16 cellular contexts compared by ENCODE assay signal in the genomic region with DNA sequence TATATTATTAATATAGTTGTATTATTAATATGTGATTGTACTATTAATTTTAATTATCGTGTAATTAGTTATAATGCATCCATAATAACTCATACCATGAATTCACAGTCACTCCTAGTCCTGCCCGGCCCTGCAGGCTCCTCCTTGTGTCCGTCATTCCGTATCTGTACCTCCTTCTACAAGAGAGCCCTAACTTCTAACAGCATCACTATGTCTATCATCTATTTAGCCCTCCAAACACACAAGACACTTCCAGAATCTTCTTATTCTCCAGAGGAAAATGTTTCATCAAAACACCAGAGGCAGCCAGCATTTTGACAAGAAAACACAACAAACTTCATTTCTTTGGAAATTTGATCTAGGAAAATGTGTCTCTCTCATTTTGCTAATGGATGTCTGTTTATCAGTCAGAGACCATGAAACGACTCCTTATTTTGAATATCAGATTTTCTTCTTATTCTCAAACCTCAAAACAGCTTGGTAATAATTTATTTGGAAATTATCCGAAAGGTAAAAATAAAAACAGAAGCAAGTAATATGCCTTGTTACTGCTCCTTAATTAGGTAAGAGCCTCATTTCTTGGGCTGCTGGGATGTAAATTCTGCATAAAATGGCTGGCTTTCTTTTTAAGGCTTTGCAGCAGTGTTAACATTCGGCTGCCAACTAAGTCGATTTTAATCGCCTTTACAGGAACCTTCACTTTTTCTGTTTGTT. TPM values are rescaled to one million over a fixed set of nuclear protein-coding genes. Genes with fewer than 3 reads are reported as not detected.
DNase-seq lines count a peak whose midpoint lies in the region; ATAC-seq, FAIRE-seq and TF ChIP-seq lines count a peak whose summit lies in the region.
"Had no signal": no experiment of that assay in that cellular context is flagged by ENCODE, and none has a peak within 500 bp of the region (broad histone marks: within the 10 kb centered on the region; RNA-seq: fewer than 3 reads in every experiment).

No MANE protein-coding gene starts in this region.

- H3K27ac ChIP-seq in left ventricle myocardium inferior (replicated peaks) = no peak overlapping the region
- H3K27ac ChIP-seq in heart right ventricle = no peak overlapping the region
- peak overlapping the region in 2 of 4 donors; percentile 39 to 44 for H3K27ac ChIP-seq in esophagus muscularis mucosa (replicated peaks in 1 of 4)
- no peak overlapping the region for H3K27ac ChIP-seq in osteoblast (ENCODE audit: low read depth, low read length)
- H3K27ac ChIP-seq in HepG2 (ENCODE audit: extremely low read length, insufficient read depth, low read length) = no peak overlapping the region
- H3K27ac ChIP-seq: 22Rv1 had no signal

- POLR2A ChIA-PET in HepG2 (lab: Yijun Ruan, JAX) = no interaction called here

- in situ Hi-C loops in HepG2 (cut with HindIII; ENCODE audit: extremely low pct_ligation_motif_present, low pct_unique_long_range_greater_than_20kb) = no loop called here

- H3K36me3 ChIP-seq in left ventricle myocardium inferior (no peaks in the 10 kb centered on the region), heart right ventricle (no peaks in the 10 kb centered on the region), esophagus muscularis mucosa (no peaks in the 10 kb centered on the region), osteoblast (ENCODE audit: insufficient read depth, low read length) (no peaks in the 10 kb centered on the region), HepG2 (replicated peaks in 1 of 2; ENCODE audit: control insufficient read depth in 1 of 2, insufficient read depth in 2 of 2, low read length in 2 of 2) (no peaks in the 10 kb centered on the region)

- H3K4me2 ChIP-seq in osteoblast (ENCODE audit: insufficient read depth, low read length) = peak overlapping the region; percentile 59
- no peak overlapping the region for H3K4me2 ChIP-seq in HepG2 (ENCODE audit: low read depth, low read length)

- H3K9me3 ChIP-seq in left ventricle myocardium inferior (replicated peaks) = no peaks in the 10 kb centered on the region
- no peaks in the 10 kb centered on the region for H3K9me3 ChIP-seq in heart right ventricle
- H3K9me3 ChIP-seq in esophagus muscularis mucosa = no peaks in the 10 kb centered on the region
- no peaks in the 10 kb centered on the region for H3K9me3 ChIP-seq in osteoblast (ENCODE audit: low read depth, low read length)
- H3K9me3 ChIP-seq in HepG2 (ENCODE audit: low read length) = no peaks in the 10 kb centered on the region

- TF ChIP-seq RAD21 in HepG2 (CRISPR knock-in tag; IDR thresholded peaks at IDR 0.05) = no peak

- no peak for FAIRE-seq in HepG2 (lab: Jason Lieb, UNC)

- peaks cover 29% of the 10 kb centered on the region for H3K27me3 ChIP-seq in left ventricle myocardium inferior (ENCODE audit: low read depth)
- H3K27me3 ChIP-seq in heart right ventricle = peaks cover 0 to 8% (median 0%) of the 10 kb centered on the region in 7 donors
- peaks cover 0 to 16% (median 0%) of the 10 kb centered on the region in 4 donors for H3K27me3 ChIP-seq in esophagus muscularis mucosa
- H3K27me3 ChIP-seq in osteoblast (ENCODE audit: insufficient read depth, low read length) = peaks cover 23% of the 10 kb centered on the region
- peaks cover 10 to 73% of the 10 kb centered on the region in 2 experiments for H3K27me3 ChIP-seq in HepG2 (ENCODE audit: control insufficient read depth in 1 of 2, insufficient read depth in 2 of 2, low read length in 2 of 2)

- TF ChIP-seq CTCF in left ventricle myocardium inferior (IDR thresholded peaks at IDR 0.05; ENCODE audit: borderline replicate concordance) (no peak), heart right ventricle (IDR thresholded peaks at IDR 0.05) (no peak), esophagus muscularis mucosa (IDR thresholded peaks at IDR 0.05) (no peak), osteoblast (IDR thresholded peaks at IDR 0.05; ENCODE audit: extremely low read depth, low read depth, low read length) (no peak), HepG2 (CRISPR knock-in tag; IDR thresholded peaks at IDR 0.05) (no peak)

- TF ChIP-seq EP300 in esophagus muscularis mucosa (IDR thresholded peaks at IDR 0.05) (no peak), HepG2 (IDR thresholded peaks at IDR 0.05; ENCODE audit: low read depth in 2 of 2, low read length in 2 of 2) (no peak), HepG2 (CRISPR knock-in tag; IDR thresholded peaks at IDR 0.05; ENCODE audit: borderline replicate concordance) (no peak)

- H4K20me1 ChIP-seq in osteoblast (ENCODE audit: insufficient read depth, low read length) (no peaks in the 10 kb centered on the region), HepG2 (ENCODE audit: insufficient read depth, low read length) (no peaks in the 10 kb centered on the region)

- WGBS in heart right ventricle, 2 donors = 66% methylated on average over 9 of the region's 9 CpGs
- WGBS in esophagus muscularis mucosa = 58% methylated on average over 9 of the region's 9 CpGs
- WGBS in HepG2 (ENCODE audit: low lambda C conversion rate) = 4% methylated on average over 9 of the region's 9 CpGs

- DNase-seq in left ventricle myocardium inferior (no peak), heart right ventricle (no peak), esophagus muscularis mucosa (ENCODE audit: extremely low spot score) (no peak), osteoblast (ENCODE audit: insufficient read length, low spot score, missing footprints) (peak; percentile 57), HepG2 (ENCODE audit: low spot score) (no peak), COLO668 (lab: John Stamatoyannopoulos, UW; ENCODE audit: unreplicated experiment) (no peak), epidermal melanocyte (ENCODE audit: insufficient read length, low spot score) (no peak)
- DNase-seq: activated CD4-positive, alpha-beta T cell treated with anti-CD3 and anti-CD28 coated beads, Interleukin-2, amount 10 ng/mL, durations not matched to agents 7 days and 5 days; COR-L47; effector memory CD8-positive, alpha-beta T cell; NCI-H1092; NCI-H226; stimulated activated naive CD4-positive, alpha-beta T cell treated with Interleukin-2 at 50 U/mL for 16 hours had no signal

- no peak overlapping the region for H3K9ac ChIP-seq in HepG2 (ENCODE audit: insufficient read depth, low read depth, low read length)

- H2AFZ ChIP-seq in osteoblast (ENCODE audit: low read length) = peak overlapping the region; percentile 88
- H2AFZ ChIP-seq in HepG2 (ENCODE audit: low read length) = no peak overlapping the region

- TF ChIP-seq POLR2A in esophagus muscularis mucosa (IDR thresholded peaks at IDR 0.05; ENCODE audit: low read depth) (no peak), HepG2 (IDR thresholded peaks at IDR 0.05; ENCODE audit: insufficient read depth in 1 of 2, low read depth in 2 of 2, low read length in 2 of 2) (no peak)

- BruUV-seq in HepG2 (replicated peaks; lab: Mats Ljungman, UMichigan) = no TSS peak

- intact Hi-C loops in left ventricle myocardium inferior (cut with micrococcal nuclease) (no loop called here), heart right ventricle (cut with DNase I) (loop anchor here in 1 of 10 donors (2.0 kb wide), 1 partner anchor 18 kb away; no protein-coding TSS in a partner anchor), esophagus muscularis mucosa (cut with DNase I) (no loop called here), HepG2 (cut with micrococcal nuclease; ENCODE audit: unreplicated experiment) (no loop called here)

- H3K4me1 ChIP-seq in left ventricle myocardium inferior (no peaks in the 10 kb centered on the region), heart right ventricle (peaks cover 0 to 24% (median 6%) of the 10 kb centered on the region in 9 donors), esophagus muscularis mucosa (peaks cover 0 to 14% (median 13%) of the 10 kb centered on the region in 4 donors), osteoblast (ENCODE audit: insufficient read depth, low read length) (peaks cover 4% of the 10 kb centered on the region), HepG2 (ENCODE audit: insufficient read depth, low read length) (no peaks in the 10 kb centered on the region)

- H3K4me3 ChIP-seq in left ventricle myocardium inferior (peak overlapping the region; percentile 33), heart right ventricle (peak overlapping the region in 4 of 10 donors; percentile 1 to 25 (median 13)), esophagus muscularis mucosa (peak overlapping the region; percentile 16 to 43 (median 30)), osteoblast (ENCODE audit: insufficient read depth, low read length) (peak overlapping the region; percentile 40), HepG2 (replicated peaks in 1 of 3; ENCODE audit: insufficient read depth in 1 of 3, low read depth in 2 of 3, low read length in 3 of 3) (no peak overlapping the region)

- ATAC-seq in heart right ventricle = no peak
- no peak for ATAC-seq in HepG2
- no peak for ATAC-seq in GM19351 (IDR thresholded peaks at IDR 0.05; ENCODE audit: unreplicated experiment)
- ATAC-seq: effector memory CD8-positive, alpha-beta T cell had no signal

- CTCF ChIA-PET in HepG2 (lab: Yijun Ruan, JAX; ENCODE audit: low intra/inter-chr PET ratio, low total read pairs) = no interaction called here

- H3K79me2 ChIP-seq in osteoblast (ENCODE audit: insufficient read depth, low read length) (no peaks in the 10 kb centered on the region), HepG2 (ENCODE audit: insufficient read depth, low read length) (no peaks in the 10 kb centered on the region)

RNA-seq across cellular contexts. Expression of gene SEPTIN5, which starts 23.1 kb away (rescaled TPM):
- total RNA-seq in left ventricle myocardium inferior (141 TPM), heart right ventricle (100 to 1,000 TPM in 8 of 10 donors, 10 to 100 TPM in 2; 60.9 to 218 (median 144) TPM), esophagus muscularis mucosa (10 to 100 TPM in 3 of 4 donors, 1 to 10 TPM in 1; 4.2 to 55.4 (median 20.6) TPM), osteoblast (11.2 and 14.5 TPM in 2 replicates), HepG2 (2016; rRNA removed; fragmentation: Illumina TruSeq; extraction: Trizol) (not detected in 2 replicates)
- polyA plus RNA-seq in heart right ventricle (100 to 1,000 TPM in 1 of 2 donors, 10 to 100 TPM in 1; 56.5 to 104 TPM), HepG2 (2011; rRNA removed) (0.33 and 0.55 TPM in 2 replicates)
- 0.09 and 0.20 TPM in 2 replicates for total RNA-seq in HepG2 (2016; cell fraction: cytosol; rRNA removed; fragmentation: Illumina TruSeq; extraction: Trizol; ENCODE audit: low read depth)
- total RNA-seq in HepG2 (2016; cell fraction: insoluble cytoplasmic fraction; rRNA removed; fragmentation: Illumina TruSeq; extraction: Trizol) = not detected in 2 replicates
- 0.06 and 0.10 TPM in 2 replicates for total RNA-seq in HepG2 (2016; cell fraction: membrane; rRNA removed; fragmentation: Illumina TruSeq; extraction: Trizol)
- not detected in 2 replicates for total RNA-seq in HepG2 (2016; cell fraction: nucleus; rRNA removed; fragmentation: Illumina TruSeq; extraction: Trizol)
- 0.04 TPM in 1 of 2 replicates, not detected in the other for polyA plus RNA-seq in HepG2 (2011; cell fraction: cytosol; rRNA removed)
- polyA plus RNA-seq in HepG2 (2011; cell fraction: nucleus; rRNA removed) = 0.57 and 0.82 TPM in 2 replicates
- 0.08 TPM in 1 of 2 replicates, not detected in the other for polyA plus RNA-seq in HepG2 (2012)
- polyA plus RNA-seq in HepG2 (2016; cell fraction: cytosol; fragmentation: Illumina TruSeq; extraction: Trizol; ENCODE audit: low read depth) = 0.15 and 0.23 TPM in 2 replicates
- polyA plus RNA-seq in HepG2 (2016; cell fraction: insoluble cytoplasmic fraction; fragmentation: Illumina TruSeq; extraction: Trizol; ENCODE audit: low read depth) = not detected in 2 replicates
- polyA plus RNA-seq in HepG2 (2016; cell fraction: membrane; fragmentation: Illumina TruSeq; extraction: Trizol; ENCODE audit: low read depth) = 0.23 and 0.58 TPM in 2 replicates
- 0.28 TPM in 1 of 2 replicates, not detected in the other for polyA plus RNA-seq in HepG2 (2016; cell fraction: nucleus; fragmentation: Illumina TruSeq; extraction: Trizol; ENCODE audit: insufficient read depth, low read depth)
- polyA minus RNA-seq in HepG2 (2011; rRNA and poly(A)+ RNA removed; ENCODE audit: low replicate concordance) = 1.0 and 1.5 TPM in 2 replicates
- polyA minus RNA-seq in HepG2 (2011; cell fraction: cytosol; rRNA and poly(A)+ RNA removed) = not detected in 2 replicates
- polyA minus RNA-seq in HepG2 (2011; cell fraction: nucleus; rRNA and poly(A)+ RNA removed) = 0.77 TPM in 1 of 2 replicates, not detected in the other
- total RNA-seq: activated CD4-positive, alpha-beta T cell treated with anti-CD3 and anti-CD28 coated beads, Interleukin-2, amount 10 ng/mL, durations not matched to agents 7 days and 5 days; OCI-LY7 had no signal

RNA-seq across cellular contexts. Expression of gene GP1BB, which starts 32.2 kb away (rescaled TPM):
- total RNA-seq in left ventricle myocardium inferior (not detected), heart right ventricle (10 to 100 TPM in 1 of 10 donors, 1 to 10 TPM in 3, not detected in 6; 5.3 to 13.4 (median 6.4) TPM), esophagus muscularis mucosa (10 to 100 TPM in 1 of 4 donors, 1 to 10 TPM in 3; 1.7 to 16.7 (median 5.7) TPM), osteoblast (0.88 and 1.8 TPM in 2 replicates), HepG2 (2016; rRNA removed; fragmentation: Illumina TruSeq; extraction: Trizol) (not detected in 2 replicates)
- polyA plus RNA-seq in heart right ventricle (10 to 100 TPM; 12.4 to 56.1 TPM), HepG2 (2011; rRNA removed) (0.07 TPM in 1 of 2 replicates, not detected in the other)
- total RNA-seq in HepG2 (2016; cell fraction: cytosol; rRNA removed; fragmentation: Illumina TruSeq; extraction: Trizol; ENCODE audit: low read depth) = not detected in 2 replicates
- not detected in 2 replicates for total RNA-seq in HepG2 (2016; cell fraction: insoluble cytoplasmic fraction; rRNA removed; fragmentation: Illumina TruSeq; extraction: Trizol)
- total RNA-seq in HepG2 (2016; cell fraction: membrane; rRNA removed; fragmentation: Illumina TruSeq; extraction: Trizol) = 0.10 TPM in 1 of 2 replicates, not detected in the other
- not detected in 2 replicates for total RNA-seq in HepG2 (2016; cell fraction: nucleus; rRNA removed; fragmentation: Illumina TruSeq; extraction: Trizol)
- polyA plus RNA-seq in HepG2 (2011; cell fraction: cytosol; rRNA removed) = 0.16 TPM in 1 of 2 replicates, not detected in the other
- polyA plus RNA-seq in HepG2 (2011; cell fraction: nucleus; rRNA removed) = 0.47 TPM in 1 of 2 replicates, not detected in the other
- polyA plus RNA-seq in HepG2 (2012) = not detected in 2 replicates
- polyA plus RNA-seq in HepG2 (2016; cell fraction: cytosol; fragmentation: Illumina TruSeq; extraction: Trizol; ENCODE audit: low read depth) = not detected in 2 replicates
- polyA plus RNA-seq in HepG2 (2016; cell fraction: insoluble cytoplasmic fraction; fragmentation: Illumina TruSeq; extraction: Trizol; ENCODE audit: low read depth) = not detected in 2 replicates
- not detected in 2 replicates for polyA plus RNA-seq in HepG2 (2016; cell fraction: membrane; fragmentation: Illumina TruSeq; extraction: Trizol; ENCODE audit: low read depth)
- polyA plus RNA-seq in HepG2 (2016; cell fraction: nucleus; fragmentation: Illumina TruSeq; extraction: Trizol; ENCODE audit: insufficient read depth, low read depth) = not detected in 2 replicates
- 0.32 TPM in 1 of 2 replicates, not detected in the other for polyA minus RNA-seq in HepG2 (2011; rRNA and poly(A)+ RNA removed; ENCODE audit: low replicate concordance)
- not detected in 2 replicates for polyA minus RNA-seq in HepG2 (2011; cell fraction: cytosol; rRNA and poly(A)+ RNA removed)
- polyA minus RNA-seq in HepG2 (2011; cell fraction: nucleus; rRNA and poly(A)+ RNA removed) = not detected in 2 replicates
- total RNA-seq: activated CD4-positive, alpha-beta T cell treated with anti-CD3 and anti-CD28 coated beads, Interleukin-2, amount 10 ng/mL, durations not matched to agents 7 days and 5 days; OCI-LY7 had no signal

Comparison
In these comparisons a context has a peak if more than half of its experiments do, and no peak if none do; other contexts are left out.
1. H3K4me3 ChIP-seq: peak in left ventricle myocardium inferior (single experiment), esophagus muscularis mucosa (4 of 4) and osteoblast (single experiment); none in HepG2 (0 of 3).